ENCODE assay signal across 24 cellular contexts in genomic region chr1:184023133-184023532, GRCh38. TPM values are rescaled to one million over a fixed set of nuclear protein-coding genes. Genes with fewer than 3 reads are reported as not detected.
A peak's percentile ranks its signal among the peaks of the same experiment; 100 is the strongest.
DNase-seq lines count a peak whose midpoint lies in the region; ATAC-seq and TF ChIP-seq lines count a peak whose summit lies in the region.
"Had no signal": no experiment of that assay in that cellular context is flagged by ENCODE, and none has a peak within 500 bp of the region (broad histone marks: within the 10 kb centered on the region; RNA-seq: fewer than 3 reads in every experiment).

No MANE protein-coding gene starts in this region.

- H2AK5ac ChIP-seq in IMR-90 (ENCODE audit: low read depth, low read length) = no peak overlapping the region

- no peaks in the 10 kb centered on the region for H3K9me3 ChIP-seq in IMR-90 (ENCODE audit: control insufficient read depth, insufficient read depth, low read length)
- H3K9me3 ChIP-seq in Panc1 (ENCODE audit: control insufficient read depth, insufficient read depth, low read depth, low read length) = no peaks in the 10 kb centered on the region
- H3K9me3 ChIP-seq: HAP-1, SK-N-SH had no signal

- no peak overlapping the region for H4K91ac ChIP-seq in IMR-90 (ENCODE audit: insufficient read depth, low read depth, low read length)

- H2BK20ac ChIP-seq in IMR-90 (ENCODE audit: low read depth, low read length) = no peak overlapping the region

- no peak overlapping the region for H2BK5ac ChIP-seq in IMR-90 (ENCODE audit: low read depth, low read length, poor library complexity, severe bottlenecking)

- POLR2A ChIA-PET in IMR-90 (lab: Charles Lee; ENCODE audit: unreplicated experiment) = no interaction called here
- POLR2A ChIA-PET in Panc1 (lab: Charles Lee) = no interaction called here
- POLR2A ChIA-PET in T-cell (lab: Charles Lee) = interaction anchor here in 1 of 2 donors (0.7 kb wide), 1 partner anchor 240 kb away, joined by 3 read pairs; no protein-coding TSS in a partner anchor

- H3K4me1 Mint-ChIP-seq in T-cell = no peaks in the 10 kb centered on the region
- H3K4me1 Mint-ChIP-seq: activated CD4-positive, alpha-beta T cell treated with anti-CD3 and anti-CD28 coated beads for 36 hours; CD14-positive monocyte; IgD-negative memory B cell; naive thymus-derived CD4-positive, alpha-beta T cell had no signal

- no peak overlapping the region for H3K4me3 Mint-ChIP-seq in T-cell
- H3K4me3 Mint-ChIP-seq: activated CD4-positive, alpha-beta T cell treated with anti-CD3 and anti-CD28 coated beads for 36 hours; activated T-cell treated with anti-CD3 and anti-CD28 coated beads, Interleukin-2, amount 50 U/mL, for 24 hours; CD14-positive monocyte; IgD-negative memory B cell; naive thymus-derived CD4-positive, alpha-beta T cell had no signal

- in situ Hi-C loops in IMR-90 (cut with MboI; ENCODE audit: low sequenced_read_pairs) (no loop called here), Panc1 (cut with HindIII; ENCODE audit: low pct_unique_long_range_greater_than_20kb, low sequenced_read_pairs) (no loop called here)

- no peak overlapping the region for H2BK120ac ChIP-seq in IMR-90 (ENCODE audit: low read depth, low read length)

- H3K18ac ChIP-seq in IMR-90 (ENCODE audit: low read depth, low read length) = no peak overlapping the region

- TF ChIP-seq POLR2A in IMR-90 (IDR thresholded peaks at IDR 0.05; ENCODE audit: low read depth, low read length) = no peak

- H3K27ac ChIP-seq in IMR-90 (ENCODE audit: insufficient read depth, low read length) (no peak overlapping the region), Panc1 (ENCODE audit: low read length) (no peak overlapping the region), rectal smooth muscle tissue (ENCODE audit: low read depth, low read length) (peak overlapping the region; percentile 50)
- H3K27ac ChIP-seq: hepatocyte had no signal

- H3K9me3 Mint-ChIP-seq in T-cell = no peaks in the 10 kb centered on the region
- H3K9me3 Mint-ChIP-seq: activated T-cell treated with anti-CD3 and anti-CD28 coated beads, Interleukin-2, amount 50 U/mL, for 24 hours; CD14-positive monocyte; IgD-negative memory B cell; naive thymus-derived CD4-positive, alpha-beta T cell had no signal

- no peaks in the 10 kb centered on the region for H4K20me1 ChIP-seq in IMR-90 (ENCODE audit: insufficient read depth, low read length)

- 0 out of 2 replicates have a peak overlapping the region, but pooled peaks have one; percentile 48 for H3K23ac ChIP-seq in IMR-90 (ENCODE audit: low read depth, low read length)

- no peaks in the 10 kb centered on the region for H3K36me3 Mint-ChIP-seq in T-cell
- H3K36me3 Mint-ChIP-seq: CD14-positive monocyte; IgD-negative memory B cell; naive thymus-derived CD4-positive, alpha-beta T cell had no signal

- H3K14ac ChIP-seq in IMR-90 (replicated peaks; ENCODE audit: low read depth, low read length) = no peak overlapping the region

- BruUV-seq in IMR-90 (replicated peaks; lab: Mats Ljungman, UMichigan) = no TSS peak
- BruUV-seq in Panc1 (replicated peaks; lab: Mats Ljungman, UMichigan) = no TSS peak

- no peak overlapping the region for H3K4me3 ChIP-seq in IMR-90 (ENCODE audit: insufficient read depth, low read depth, low read length)
- no peak overlapping the region for H3K4me3 ChIP-seq in Panc1 (ENCODE audit: low read depth in 2 of 2, low read length in 2 of 2)
- H3K4me3 ChIP-seq in rectal smooth muscle tissue (ENCODE audit: low read length) = no peak overlapping the region
- H3K4me3 ChIP-seq: HAP-1, hepatocyte had no signal

- peak overlapping the region; percentile 33; the same call in 1 of the 2 replicates for H3K4me2 ChIP-seq in IMR-90 (ENCODE audit: low read depth, low read length)
- H3K4me2 ChIP-seq: hepatocyte, SK-N-SH had no signal

- no peak overlapping the region for H4K5ac ChIP-seq in IMR-90 (ENCODE audit: low read depth, low read length)

- H3K27me3 Mint-ChIP-seq in T-cell = peaks cover 9 to 10% of the 10 kb centered on the region in 2 donors

- H3K4me1 ChIP-seq in IMR-90 (ENCODE audit: control insufficient read depth, insufficient read depth, low read length) (peaks cover 12% of the 10 kb centered on the region), Panc1 (ENCODE audit: control insufficient read depth, insufficient read depth, low read length) (no peaks in the 10 kb centered on the region), rectal smooth muscle tissue (ENCODE audit: control insufficient read depth, insufficient read depth, low read length) (peaks cover 30% of the 10 kb centered on the region)

- ATAC-seq in IMR-90 (ENCODE audit: low read depth) = no peak
- no peak for ATAC-seq in Panc1
- no peak for ATAC-seq in T-cell (replicated peaks in 1 of 4)
- ATAC-seq: activated CD4-positive, alpha-beta T cell treated with anti-CD3 and anti-CD28 coated beads for 36 hours; left colon; naive thymus-derived CD4-positive, alpha-beta T cell had no signal

- no peaks in the 10 kb centered on the region for H3K36me3 ChIP-seq in IMR-90 (ENCODE audit: control insufficient read depth, insufficient read depth, low read length)
- no peaks in the 10 kb centered on the region for H3K36me3 ChIP-seq in Panc1 (ENCODE audit: control insufficient read depth, insufficient read depth, low read length)
- H3K36me3 ChIP-seq in rectal smooth muscle tissue (ENCODE audit: control insufficient read depth, insufficient read depth, low read length) = no peaks in the 10 kb centered on the region
- H3K36me3 ChIP-seq: HAP-1 had no signal

- CTCF ChIA-PET in IMR-90 (lab: Yijun Ruan, JAX) = no interaction called here
- CTCF ChIA-PET in Panc1 (lab: Charles Lee) = no interaction called here
- CTCF ChIA-PET in T-cell (lab: Charles Lee) = interaction anchor here (0.6 to 0.7 kb wide), 2 partner anchors 93 to 189 kb away, joined by 3 to 5 read pairs; no protein-coding TSS in a partner anchor

- no peak overlapping the region for H2AK9ac ChIP-seq in IMR-90 (replicated peaks; ENCODE audit: low read depth, low read length, poor library complexity)

- dilution Hi-C loops in IMR-90 (cut with HindIII; ENCODE audit: low sequenced_read_pairs, unreplicated experiment) = no loop called here

- no peak for DNase-seq in IMR-90
- no peak for DNase-seq in Panc1 (ENCODE audit: low read depth, low spot score)
- peak; percentile 49 for DNase-seq in globus pallidus (ENCODE audit: low spot score)
- no peak for DNase-seq in posterior vena cava (ENCODE audit: low spot score)
- no peak for DNase-seq in T-cell
- DNase-seq in cerebellum (ENCODE audit: low spot score) = no peak
- DNase-seq: activated CD4-positive, alpha-beta T cell treated with anti-CD3 and anti-CD28 coated beads for 36 hours; activated gamma-delta T cell; activated T-cell treated with anti-CD3 and anti-CD28 coated beads, Interleukin-2, amount 50 U/mL, for 24 hours; effector CD8-positive, alpha-beta T cell; left colon; naive thymus-derived CD4-positive, alpha-beta T cell; NCI-H1048; NCI-H187 treated with DMSO at 0.1 percent for 48 hours; NCI-H345; NCI-H748 treated with DMSO at 0.1 percent for 48 hours; stimulated activated CD4-positive, alpha-beta T cell treated with anti-CD3 and anti-CD28 coated beads, Interleukin-12 subunit alpha, Interleukin-12 subunit beta, amount 100 ng/mL, for 4 hours; stimulated activated CD4-positive, alpha-beta T cell treated with anti-CD3 and anti-CD28 coated beads, Interleukin-4, amount 100 ng/mL, for 1 hour had no signal

- TF ChIP-seq RAD21 in IMR-90 (IDR thresholded peaks at IDR 0.05; ENCODE audit: low read length) = no peak

- TF ChIP-seq CTCF in IMR-90 (conservative IDR thresholded peaks at IDR 0.05; ENCODE audit: low read depth, low read length) (no peak), Panc1 (IDR thresholded peaks at IDR 0.05) (peak; percentile 5; the same call in 1 of the 2 replicates)

- no peak overlapping the region for H2BK15ac ChIP-seq in IMR-90 (ENCODE audit: low read depth, low read length)

- no peak overlapping the region for H3K9ac ChIP-seq in IMR-90 (ENCODE audit: low read depth, low read length)
- no peak overlapping the region for H3K9ac ChIP-seq in rectal smooth muscle tissue (ENCODE audit: low read length)
- H3K9ac ChIP-seq: SK-N-SH had no signal

- peaks cover 4% of the 10 kb centered on the region; the same call in 1 of the 2 replicates for H3K9me1 ChIP-seq in IMR-90 (ENCODE audit: insufficient read depth, low read length)

- no peak overlapping the region for H4K8ac ChIP-seq in IMR-90 (ENCODE audit: low read depth in 2 of 2, low read length in 2 of 2)

- H3K4ac ChIP-seq in IMR-90 (ENCODE audit: low read depth, low read length) = no peak overlapping the region

- intact Hi-C loops in IMR-90 (cut with micrococcal nuclease) = no loop called here
- intact Hi-C loops in Panc1 (cut with micrococcal nuclease; ENCODE audit: unreplicated experiment) = no loop called here
- intact Hi-C loops in posterior vena cava (cut with DNase I) = loop anchor here in 1 of 2 donors (5.0 kb wide), 1 partner anchor 56 kb away; no protein-coding TSS in a partner anchor

- H3K27me3 ChIP-seq in IMR-90 (ENCODE audit: control insufficient read depth, insufficient read depth, low read length) (no peaks in the 10 kb centered on the region), Panc1 (ENCODE audit: control insufficient read depth, insufficient read depth, low read length) (no peaks in the 10 kb centered on the region), rectal smooth muscle tissue (ENCODE audit: control insufficient read depth, insufficient read depth, low read length) (no peaks in the 10 kb centered on the region)
- H3K27me3 ChIP-seq: hepatocyte had no signal

- no peak overlapping the region for H3K56ac ChIP-seq in IMR-90 (ENCODE audit: extremely low read depth, insufficient read depth, low read length)

- peaks cover 0 to 8% of the 10 kb centered on the region in 2 experiments; a peak in 1 of 4 replicates for H3K79me1 ChIP-seq in IMR-90 (ENCODE audit: low read depth in 1 of 2, low read length in 2 of 2)

- no peak overlapping the region for H2AFZ ChIP-seq in IMR-90 (replicated peaks; ENCODE audit: low read length, poor library complexity)
- H2AFZ ChIP-seq: hepatocyte had no signal

- no peak overlapping the region for H3K27ac Mint-ChIP-seq in T-cell
- H3K27ac Mint-ChIP-seq: activated CD4-positive, alpha-beta T cell treated with anti-CD3 and anti-CD28 coated beads for 36 hours; activated T-cell treated with anti-CD3 and anti-CD28 coated beads, Interleukin-2, amount 50 U/mL, for 24 hours; CD14-positive monocyte; IgD-negative memory B cell; naive thymus-derived CD4-positive, alpha-beta T cell had no signal

RNA-seq across cellular contexts. Expression of gene COLGALT2, which starts 14.4 kb away (rescaled TPM):
- total RNA-seq in IMR-90 (2012; rRNA removed) = 2.3 and 3.3 TPM in 2 replicates
- polyA plus RNA-seq in IMR-90 (2012; rRNA removed) = 4.1 and 4.2 TPM in 2 replicates
- polyA plus RNA-seq in IMR-90 (2012; cell fraction: cytosol; rRNA removed) = 1.9 and 2.2 TPM in 2 replicates
- polyA plus RNA-seq in IMR-90 (2012; cell fraction: nucleus; rRNA removed; ENCODE audit: low replicate concordance) = 7.8 and 14.6 TPM in 2 replicates
- 2.0 TPM for total RNA-seq in Panc1 (2021; ENCODE audit: unreplicated experiment)
- 2.3 TPM for polyA plus RNA-seq in Panc1 (2012; ENCODE audit: insufficient read length)
- 1 to 10 TPM; 4.9 to 9.4 TPM for total RNA-seq in posterior vena cava
- total RNA-seq in T-cell = 1 to 10 TPM in 3 of 5 donors, under 1 TPM in 2; 0.35 to 4.0 (median 1.1) TPM
- total RNA-seq in cerebellum = 12.0 TPM
- polyA plus RNA-seq: CD14-positive monocyte, IgD-negative memory B cell had no signal

RNA-seq across cellular contexts. Expression of gene TSEN15, which starts 28.4 kb away (rescaled TPM):
- 45.0 and 80.3 TPM in 2 replicates for total RNA-seq in IMR-90 (2012; rRNA removed)
- 26.7 and 32.4 TPM in 2 replicates for polyA plus RNA-seq in IMR-90 (2012; rRNA removed)
- polyA plus RNA-seq in IMR-90 (2012; cell fraction: cytosol; rRNA removed) = 59.8 and 60.1 TPM in 2 replicates
- polyA plus RNA-seq in IMR-90 (2012; cell fraction: nucleus; rRNA removed; ENCODE audit: low replicate concordance) = 18.1 and 26.0 TPM in 2 replicates
- 31.4 TPM for total RNA-seq in Panc1 (2021; ENCODE audit: unreplicated experiment)
- polyA plus RNA-seq in Panc1 (2012; ENCODE audit: insufficient read length) = 41.8 TPM
- 10 to 100 TPM; 27.7 to 32.5 TPM for total RNA-seq in posterior vena cava
- total RNA-seq in T-cell = 10 to 100 TPM; 22.1 to 39.8 (median 35.4) TPM
- total RNA-seq in cerebellum = 33.3 TPM

Comparison
In these comparisons a context has a peak if more than half of its experiments do, and no peak if none do; other contexts are left out.
1. CTCF ChIA-PET loops: an anchor here in T-cell (0.6 to 0.7 kb wide); none called in IMR-90 and Panc1.